In genomic region chr1:201127755-201128455, GRCh38 we compare ENCODE assay signal across 19 cellular contexts. TPM values are rescaled to one million over a fixed set of nuclear protein-coding genes. Genes with fewer than 3 reads are reported as not detected.
DNase-seq lines count a peak whose midpoint lies in the region; ATAC-seq and TF ChIP-seq lines count a peak whose summit lies in the region.
"Had no signal": no experiment of that assay in that cellular context is flagged by ENCODE, and none has a peak within 500 bp of the region (broad histone marks: within the 10 kb centered on the region; RNA-seq: fewer than 3 reads in every experiment).

No MANE protein-coding gene starts in this region.

- ATAC-seq in Right ventricle myocardium inferior (no peak), left ventricle myocardium superior (no peak), foreskin keratinocyte (peak; percentile 47), upper lobe of right lung (peak; percentile 7), HG02623 (IDR thresholded peaks at IDR 0.05; ENCODE audit: unreplicated experiment) (no peak), HG03139 (IDR thresholded peaks at IDR 0.05; ENCODE audit: unreplicated experiment) (no peak)

- H3K4me1 ChIP-seq in foreskin keratinocyte (no peaks in the 10 kb centered on the region), upper lobe of right lung (no peaks in the 10 kb centered on the region)
- H3K4me1 ChIP-seq: breast epithelium, heart right ventricle, upper lobe of left lung had no signal

- H3K4me3 ChIP-seq in upper lobe of right lung, result no peak overlapping the region
- H3K4me3 ChIP-seq: A549, breast epithelium, dorsolateral prefrontal cortex, heart right ventricle, upper lobe of left lung had no signal

- intact Hi-C loops in Right ventricle myocardium inferior (cut with DNase I), result no loop called here
- intact Hi-C loops in left ventricle myocardium superior (cut with micrococcal nuclease), result no loop called here
- intact Hi-C loops in upper lobe of right lung (cut with DNase I), result no loop called here

- H3K27ac ChIP-seq in foreskin keratinocyte, result no peak overlapping the region
- no peak overlapping the region for H3K27ac ChIP-seq in upper lobe of right lung
- H3K27ac ChIP-seq: breast epithelium, dorsolateral prefrontal cortex, heart right ventricle, upper lobe of left lung had no signal

- H3K36me3 ChIP-seq in upper lobe of right lung, result no peaks in the 10 kb centered on the region
- H3K36me3 ChIP-seq: breast epithelium, heart right ventricle, upper lobe of left lung had no signal

- no peak for TF ChIP-seq CTCF in foreskin keratinocyte (conservative IDR thresholded peaks at IDR 0.05)
- TF ChIP-seq CTCF in upper lobe of right lung (IDR thresholded peaks at IDR 0.05), result no peak

- peak; percentile 22 for DNase-seq in Right ventricle myocardium inferior (ENCODE audit: missing footprints)
- DNase-seq in left ventricle myocardium superior, result no peak
- DNase-seq in SW480 (ENCODE audit: low spot score), result peak; percentile 84
- peak in 1 of 2 donors; percentile 39 for DNase-seq in foreskin keratinocyte
- DNase-seq in upper lobe of right lung, result no peak
- DNase-seq in activated naive CD4-positive, alpha-beta T cell treated with Interleukin-2 at 50 U/mL for 16 hours, result no peak
- DNase-seq: activated CD4-positive, alpha-beta T cell treated with anti-CD3 and anti-CD28 coated beads, Interleukin-2, amount 10 ng/mL, durations not matched to agents 7 days and 5 days; heart right ventricle; NCI-H2171; NCI-H774; nephron progenitor cell; stimulated activated naive CD4-positive, alpha-beta T cell treated with Interleukin-2 at 50 U/mL for 16 hours had no signal

- H3K27me3 ChIP-seq in foreskin keratinocyte, result peaks cover 31% of the 10 kb centered on the region
- no peaks in the 10 kb centered on the region for H3K27me3 ChIP-seq in upper lobe of right lung
- H3K27me3 ChIP-seq: breast epithelium, upper lobe of left lung had no signal

- no peaks in the 10 kb centered on the region for H3K9me3 ChIP-seq in upper lobe of right lung
- H3K9me3 ChIP-seq: A549, breast epithelium, heart right ventricle, upper lobe of left lung had no signal

RNA-seq across cellular contexts. Expression of gene ASCL5, which starts 0.9 kb away (rescaled TPM):
- total RNA-seq in Right ventricle myocardium inferior, result not detected
- not detected for total RNA-seq in left ventricle myocardium superior
- total RNA-seq in foreskin keratinocyte, result not detected in 2 replicates
- 0.04 TPM in 1 of 2 replicates, not detected in the other for polyA plus RNA-seq in foreskin keratinocyte
- 0.29 TPM for total RNA-seq in upper lobe of right lung
- total RNA-seq: activated CD4-positive, alpha-beta T cell treated with anti-CD3 and anti-CD28 coated beads, Interleukin-2, amount 10 ng/mL, durations not matched to agents 7 days and 5 days; breast epithelium; heart right ventricle; upper lobe of left lung had no signal
- polyA plus RNA-seq: esophagus, heart right ventricle had no signal

RNA-seq across cellular contexts. Expression of gene CACNA1S, which starts 15.7 kb away (rescaled TPM):
- total RNA-seq in Right ventricle myocardium inferior (not detected), left ventricle myocardium superior (not detected), foreskin keratinocyte (not detected in 2 replicates), upper lobe of right lung (0.55 TPM)
- polyA plus RNA-seq in foreskin keratinocyte, result not detected in 2 replicates
- total RNA-seq: activated CD4-positive, alpha-beta T cell treated with anti-CD3 and anti-CD28 coated beads, Interleukin-2, amount 10 ng/mL, durations not matched to agents 7 days and 5 days; breast epithelium had no signal
- polyA plus RNA-seq: esophagus had no signal

RNA-seq across cellular contexts. Expression of gene TMEM9, which starts 26.4 kb away (rescaled TPM):
- total RNA-seq in Right ventricle myocardium inferior, result 26.6 TPM
- 20.5 TPM for total RNA-seq in left ventricle myocardium superior
- total RNA-seq in foreskin keratinocyte, result 35.2 and 48.1 TPM in 2 replicates
- polyA plus RNA-seq in foreskin keratinocyte, result 52.1 and 71.2 TPM in 2 replicates
- 59.3 TPM for total RNA-seq in upper lobe of right lung

Comparison
In these comparisons a context has a peak if more than half of its experiments do, and no peak if none do; other contexts are left out.
1. DNase-seq: peak in Right ventricle myocardium inferior (single experiment) and SW480 (single experiment); none in left ventricle myocardium superior (single experiment), upper lobe of right lung (single experiment) and activated naive CD4-positive, alpha-beta T cell treated with Interleukin-2 at 50 U/mL for 16 hours (single experiment).
2. ATAC-seq: peak in foreskin keratinocyte (single experiment) and upper lobe of right lung (single experiment); none in Right ventricle myocardium inferior (single experiment), left ventricle myocardium superior (single experiment), HG02623 (single experiment) and HG03139 (single experiment).